In the genomic region with DNA sequence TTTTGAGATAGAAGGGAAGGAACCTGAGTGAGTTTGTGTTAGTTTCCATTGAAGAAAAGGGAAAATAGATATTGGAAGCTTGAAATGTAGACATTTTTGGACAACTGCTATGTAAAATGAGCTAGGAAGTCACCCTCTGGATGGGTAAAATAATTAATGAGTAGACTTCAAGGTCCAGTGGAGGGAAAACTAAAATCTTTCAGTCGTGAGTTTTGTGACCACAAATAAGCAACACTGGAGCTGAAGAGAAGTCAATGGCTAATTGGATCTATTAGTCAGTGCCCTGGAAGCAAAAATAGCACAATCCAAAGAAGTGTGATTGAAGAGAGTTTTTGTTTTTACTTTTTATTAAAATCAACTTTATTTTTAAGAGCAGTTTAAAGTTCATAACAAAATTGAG, we compare ENCODE assay signal across 21 cellular contexts.
DNase-seq lines count a peak whose midpoint lies in the region; ATAC-seq and TF ChIP-seq lines count a peak whose summit lies in the region.
"Had no signal": no experiment of that assay in that cellular context is flagged by ENCODE, and none has a peak within 500 bp of the region (broad histone marks: within the 10 kb centered on the region; RNA-seq: fewer than 3 reads in every experiment).

No MANE protein-coding gene starts in this region.

- intact Hi-C loops in posterior vena cava (cut with DNase I) = no loop called here

- no peaks in the 10 kb centered on the region for H3K36me3 ChIP-seq in kidney epithelial cell (ENCODE audit: control insufficient read depth, insufficient read depth, low read length)
- H3K36me3 ChIP-seq in osteoblast (ENCODE audit: insufficient read depth, low read length) = no peaks in the 10 kb centered on the region
- H3K36me3 ChIP-seq: BE2C; BLaER1 treated with 17β-estradiol and CSF1 and Interleukin-3, amounts not matched to agents 10 nM and 100 nM had no signal

- DNase-seq in astrocyte of the hippocampus (ENCODE audit: low read depth, low spot score) (peak; percentile 2), kidney epithelial cell (ENCODE audit: low read depth) (peak; percentile 18), osteoblast (ENCODE audit: insufficient read length, low spot score, missing footprints) (peak; percentile 47), iPS-NIHi11 (ENCODE audit: low spot score) (no peak), posterior vena cava (ENCODE audit: low spot score) (no peak)
- DNase-seq: 8988T; ACHN; AML-193; BE2C; Calu3; CD4-positive, alpha-beta T cell; CD8-positive, alpha-beta memory T cell; DMS53; DMS79 treated with DMSO at 0.1 percent for 48 hours; GF-D8; GM23248; H7; HCEC 1CT had no signal

- ATAC-seq in HG02840 (IDR thresholded peaks at IDR 0.05; ENCODE audit: low FRiP score, unreplicated experiment) = no peak
- ATAC-seq: A549 had no signal

- H3K4me3 ChIP-seq in kidney epithelial cell (ENCODE audit: low read depth, low read length) (no peak overlapping the region), osteoblast (ENCODE audit: insufficient read depth, low read length) (no peak overlapping the region)
- H3K4me3 ChIP-seq: A549; BLaER1 treated with 17β-estradiol and CSF1 and Interleukin-3, amounts not matched to agents 10 nM and 100 nM; GM23248 had no signal

- TF ChIP-seq CTCF in kidney epithelial cell (IDR thresholded peaks at IDR 0.05; ENCODE audit: insufficient read depth, low read length, poor library complexity, severe bottlenecking) = no peak
- no peak for TF ChIP-seq CTCF in osteoblast (IDR thresholded peaks at IDR 0.05; ENCODE audit: extremely low read depth, low read depth, low read length)

- H3K27me3 ChIP-seq in kidney epithelial cell (ENCODE audit: control insufficient read depth, insufficient read depth, low read length) = no peaks in the 10 kb centered on the region
- no peaks in the 10 kb centered on the region for H3K27me3 ChIP-seq in osteoblast (ENCODE audit: insufficient read depth, low read length)
- H3K27me3 ChIP-seq: BE2C; BLaER1 treated with 17β-estradiol and CSF1 and Interleukin-3, amounts not matched to agents 10 nM and 100 nM had no signal

- H3K27ac ChIP-seq in osteoblast (ENCODE audit: low read depth, low read length) = no peak overlapping the region
- H3K27ac ChIP-seq: A549; BLaER1 treated with 17β-estradiol and CSF1 and Interleukin-3, amounts not matched to agents 10 nM and 100 nM; GM23248 had no signal

- no peaks in the 10 kb centered on the region for H3K4me1 ChIP-seq in osteoblast (ENCODE audit: insufficient read depth, low read length)
- H3K4me1 ChIP-seq: A549; BE2C; BLaER1 treated with 17β-estradiol and CSF1 and Interleukin-3, amounts not matched to agents 10 nM and 100 nM had no signal

- no peak overlapping the region for H2AFZ ChIP-seq in osteoblast (ENCODE audit: low read length)
- H2AFZ ChIP-seq: GM23248 had no signal

- H4K20me1 ChIP-seq in osteoblast (ENCODE audit: insufficient read depth, low read length) = no peaks in the 10 kb centered on the region
- H4K20me1 ChIP-seq: BLaER1 treated with 17β-estradiol and CSF1 and Interleukin-3, amounts not matched to agents 10 nM and 100 nM had no signal

- H3K79me2 ChIP-seq in osteoblast (ENCODE audit: insufficient read depth, low read length) = no peaks in the 10 kb centered on the region

- no peak overlapping the region for H3K4me2 ChIP-seq in osteoblast (ENCODE audit: insufficient read depth, low read length)
- H3K4me2 ChIP-seq: A549; BLaER1 treated with 17β-estradiol and CSF1 and Interleukin-3, amounts not matched to agents 10 nM and 100 nM had no signal

- H3K9me3 ChIP-seq in osteoblast (ENCODE audit: low read depth, low read length) = no peaks in the 10 kb centered on the region
- H3K9me3 ChIP-seq: A549, BE2C had no signal

Comparison
In these comparisons a context has a peak if more than half of its experiments do, and no peak if none do; other contexts are left out.
1. DNase-seq: peak in astrocyte of the hippocampus (single experiment), kidney epithelial cell (single experiment) and osteoblast (single experiment); none in iPS-NIHi11 (single experiment) and posterior vena cava (single experiment).